1 cellular context compared by ENCODE assay signal in genomic region chr20:1437222-1437904, GRCh38.
TF ChIP-seq lines count a peak whose summit lies in the region.

No MANE protein-coding gene starts in this region.

TF ChIP-seq in HepG2, 621 proteins besides CTCF, POLR2A, EP300 and RAD21 (continued from another document):
- no peak for TF ChIP-seq ATF3 (CRISPR knock-in tag; IDR thresholded peaks at IDR 0.05)
- TF ChIP-seq TGIF2 (CRISPR knock-in tag; IDR thresholded peaks at IDR 0.05), result no peak
- TF ChIP-seq BHLHE40 (IDR thresholded peaks at IDR 0.05; ENCODE audit: low read length), result no peak
- TF ChIP-seq ZNF160 (CRISPR knock-in tag; IDR thresholded peaks at IDR 0.05), result no peak
- TF ChIP-seq ELF1 (CRISPR knock-in tag; IDR thresholded peaks at IDR 0.05), result no peak
- TF ChIP-seq ZBTB49 (CRISPR knock-in tag; IDR thresholded peaks at IDR 0.05; ENCODE audit: borderline replicate concordance), result no peak
- 0 out of 2 replicates have a peak, but pooled peaks have one; percentile 35 for TF ChIP-seq ZNF646 (CRISPR knock-in tag; IDR thresholded peaks at IDR 0.05)
- TF ChIP-seq FOSL2 (CRISPR knock-in tag; IDR thresholded peaks at IDR 0.05), result peak; percentile 51; the same call in 1 of the 2 replicates
- TF ChIP-seq SMC3 (IDR thresholded peaks at IDR 0.05; ENCODE audit: low read length), result peak; percentile 99
- TF ChIP-seq BATF2 (CRISPR knock-in tag; IDR thresholded peaks at IDR 0.05), result no peak
- no peak for TF ChIP-seq SCMH1 (CRISPR knock-in tag; IDR thresholded peaks at IDR 0.05; ENCODE audit: borderline replicate concordance)
- no peak for TF ChIP-seq ZHX1 (CRISPR knock-in tag; IDR thresholded peaks at IDR 0.05; ENCODE audit: low read depth)
- TF ChIP-seq TP53 (CRISPR knock-in tag; conservative IDR thresholded peaks at IDR 0.05), result 0 out of 2 replicates have a peak, but pooled peaks have one; percentile 49
- no peak for TF ChIP-seq ZMAT5 (CRISPR knock-in tag; IDR thresholded peaks at IDR 0.05; ENCODE audit: borderline replicate concordance, low read depth)
- peak; percentile 44; the same call in 1 of the 2 replicates for TF ChIP-seq FOXK1 (CRISPR knock-in tag; IDR thresholded peaks at IDR 0.05; ENCODE audit: borderline replicate concordance, low read depth)
- no peak for TF ChIP-seq ATM (IDR thresholded peaks at IDR 0.05; ENCODE audit: borderline replicate concordance)
- 0 out of 2 replicates have a peak, but pooled peaks have one; percentile 35 for TF ChIP-seq FOXK2 (IDR thresholded peaks at IDR 0.05)
- TF ChIP-seq FOXP4 (CRISPR knock-in tag; IDR thresholded peaks at IDR 0.05), result peak; percentile 77
- no peak for TF ChIP-seq LCORL (IDR thresholded peaks at IDR 0.05)
- TF ChIP-seq LCORL (CRISPR knock-in tag; IDR thresholded peaks at IDR 0.05), result no peak
- TF ChIP-seq ZNF788 (CRISPR knock-in tag; IDR thresholded peaks at IDR 0.05; ENCODE audit: borderline replicate concordance), result peak; percentile 29; the same call in 1 of the 2 replicates
- peak; percentile 41; the same call in 1 of the 2 replicates for TF ChIP-seq SAP130 (CRISPR knock-in tag; IDR thresholded peaks at IDR 0.05; ENCODE audit: low read depth)
- TF ChIP-seq ETV6 (CRISPR knock-in tag; conservative IDR thresholded peaks at IDR 0.05), result no peak
- TF ChIP-seq ZNF224 (CRISPR knock-in tag; IDR thresholded peaks at IDR 0.05), result no peak
- no peak for TF ChIP-seq SMYD3 (CRISPR knock-in tag; IDR thresholded peaks at IDR 0.05)
- TF ChIP-seq POGK (CRISPR knock-in tag; conservative IDR thresholded peaks at IDR 0.05), result 0 out of 2 replicates have a peak, but pooled peaks have one; percentile 38
- no peak for TF ChIP-seq ZNF572 (CRISPR knock-in tag; IDR thresholded peaks at IDR 0.05)
- peak; percentile 30 to 37; a peak in 1 of 4 replicates for TF ChIP-seq HMGXB4 (CRISPR knock-in tag; IDR thresholded peaks at IDR 0.05; ENCODE audit: borderline replicate concordance in 1 of 2, low read depth in 1 of 2)
TF ChIP-seq in HepG2: peak in this region for 36.
